9 cellular contexts compared by ENCODE assay signal in genomic region chr6:125357515-125358256, GRCh38. TPM values are rescaled to one million over a fixed set of nuclear protein-coding genes. Genes with fewer than 3 reads are reported as not detected.
DNase-seq lines count a peak whose midpoint lies in the region; ATAC-seq lines count a peak whose summit lies in the region.
"Had no signal": no experiment of that assay in that cellular context is flagged by ENCODE, and none has a peak within 500 bp of the region (broad histone marks: within the 10 kb centered on the region; RNA-seq: fewer than 3 reads in every experiment).

No MANE protein-coding gene starts in this region.

- DNase-seq in NCI-H2227 (lab: John Stamatoyannopoulos, UW; ENCODE audit: unreplicated experiment) (peak; percentile 49), SK-N-DZ (ENCODE audit: low spot score) (no peak), GDM1 (lab: John Stamatoyannopoulos, UW) (no peak), hepatic stellate cell (ENCODE audit: low spot score) (no peak)
- no peak for DNase-seq in stimulated activated naive CD4-positive, alpha-beta T cell treated with Interleukin-2 at 50 U/mL for 16 hours (lab: John Stamatoyannopoulos, UW)

- H3K4me3 ChIP-seq in mucosa of rectum (ENCODE audit: low read length in 2 of 2): no peak overlapping the region
- H3K4me3 ChIP-seq: Peyer's patch had no signal

- H3K9me3 ChIP-seq in mucosa of rectum (ENCODE audit: control insufficient read depth in 2 of 2, low read length in 2 of 2): no peaks in the 10 kb centered on the region
- H3K9me3 ChIP-seq: Peyer's patch had no signal

- H3K4me1 ChIP-seq in mucosa of rectum (ENCODE audit: control insufficient read depth in 2 of 2, insufficient read depth in 2 of 2, low read length in 2 of 2): no peaks in the 10 kb centered on the region
- H3K4me1 ChIP-seq: Peyer's patch had no signal

- peak overlapping the region; percentile 10 to 16 for H3K27ac ChIP-seq in mucosa of rectum (ENCODE audit: low read depth in 2 of 2, low read length in 2 of 2)

- H3K36me3 ChIP-seq in mucosa of rectum (ENCODE audit: control insufficient read depth in 2 of 2, insufficient read depth in 2 of 2, low read length in 2 of 2): no peaks in the 10 kb centered on the region
- H3K36me3 ChIP-seq: Peyer's patch had no signal

- ATAC-seq in GM18868 (IDR thresholded peaks at IDR 0.05; ENCODE audit: unreplicated experiment): peak; percentile 66
- ATAC-seq in GM21825 (IDR thresholded peaks at IDR 0.05; ENCODE audit: unreplicated experiment): peak; percentile 75

- peaks cover 7 to 16% of the 10 kb centered on the region in 2 donors for H3K27me3 ChIP-seq in mucosa of rectum (ENCODE audit: control insufficient read depth in 2 of 2, insufficient read depth in 2 of 2, low read length in 2 of 2)
- H3K27me3 ChIP-seq: Peyer's patch had no signal

- H3K9ac ChIP-seq in mucosa of rectum (ENCODE audit: low read depth in 1 of 2, low read length in 2 of 2): no peak overlapping the region

RNA-seq across cellular contexts. Expression of gene HDDC2, which starts 55.9 kb away (rescaled TPM):
- 56.7 and 84.8 TPM in 2 replicates for polyA plus RNA-seq in SK-N-DZ (2014; cell fraction: cytosol; rRNA removed)
- polyA plus RNA-seq in SK-N-DZ (2014; cell fraction: nucleus; rRNA removed): 46.8 and 68.4 TPM in 2 replicates
